Comparison of ENCODE assay signal across 27 cellular contexts in the genomic region with DNA sequence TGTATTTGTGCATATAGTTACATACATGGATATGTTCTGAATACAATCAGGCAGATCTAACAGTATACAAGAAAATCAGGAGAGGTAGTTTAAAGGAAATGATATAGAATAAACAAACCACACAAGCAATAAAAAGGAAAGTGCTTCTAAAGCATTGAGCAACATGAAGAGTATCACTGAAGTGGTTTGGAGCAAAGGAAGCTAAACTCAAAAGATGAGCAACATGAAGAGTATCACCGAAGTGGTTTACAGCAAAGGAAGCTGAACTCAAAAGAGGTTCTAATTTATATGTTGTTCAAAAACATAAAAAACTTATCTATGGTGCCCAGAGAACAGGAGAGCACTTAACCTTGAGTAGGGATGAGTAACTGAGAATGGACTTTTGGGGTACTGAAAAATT. TPM values are rescaled to one million over a fixed set of nuclear protein-coding genes. Genes with fewer than 3 reads are reported as not detected.
"Had no signal": no experiment of that assay in that cellular context is flagged by ENCODE, and none has a peak within 500 bp of the region (broad histone marks: within the 10 kb centered on the region; RNA-seq: fewer than 3 reads in every experiment).

No MANE protein-coding gene starts in this region.

- H3K4me1 ChIP-seq: gastrocnemius medialis, heart right ventricle, stomach had no signal

- H3K36me3 ChIP-seq: gastrocnemius medialis, heart right ventricle, spleen, stomach had no signal

- DNase-seq: effector memory CD4-positive, alpha-beta T cell; gastrocnemius medialis; heart right ventricle; hypothalamus; kidney glomerular epithelial cell; mammary epithelial cell; natural killer cell; posterior cingulate gyrus; spleen; stimulated activated CD4-positive, alpha-beta T cell treated with anti-CD3 and anti-CD28 coated beads, Interleukin-15, amount 100 ng/mL, for 24 hours; stimulated activated CD4-positive, alpha-beta T cell treated with anti-CD3 and anti-CD28 coated beads, Interleukin-1b, Interleukin-23, amount 100 ng/mL, for 48 hours; stimulated activated CD4-positive, alpha-beta T cell treated with anti-CD3 and anti-CD28 coated beads, Interleukin-4, amount 100 ng/mL, for 24 hours; stomach; substantia nigra; trophoblast cell had no signal

- H3K9me3 ChIP-seq: gastrocnemius medialis, heart right ventricle, spleen, stomach had no signal

- ATAC-seq: esophagus mucosa; gastrocnemius medialis; heart right ventricle; natural killer cell; sciatic nerve; stimulated activated memory B cell treated with anti-CD40 and anti-IgM and Interleukin-4, amounts not matched to agents 10 μg/mL and 1 μg/mL and 100 μg/mL, for 72 hours had no signal

- H3K27me3 ChIP-seq: gastrocnemius medialis, heart right ventricle, spleen, stomach had no signal

- H3K27ac ChIP-seq: gastrocnemius medialis, heart right ventricle, spleen, stomach had no signal

- H3K36me3 Mint-ChIP-seq: natural killer cell; stimulated activated memory B cell treated with anti-CD40 and anti-IgM and Interleukin-4, amounts not matched to agents 10 μg/mL and 1 μg/mL and 100 μg/mL, for 72 hours had no signal

- H3K9me3 Mint-ChIP-seq: natural killer cell; neural crest cell; stimulated activated memory B cell treated with anti-CD40 and anti-IgM and Interleukin-4, amounts not matched to agents 10 μg/mL and 1 μg/mL and 100 μg/mL, for 72 hours had no signal

- H3K4me1 Mint-ChIP-seq: natural killer cell, neural crest cell had no signal

- H3K27me3 Mint-ChIP-seq: stimulated activated memory B cell treated with anti-CD40 and anti-IgM and Interleukin-4, amounts not matched to agents 10 μg/mL and 1 μg/mL and 100 μg/mL, for 72 hours had no signal

- H3K4me3 Mint-ChIP-seq: natural killer cell; neural crest cell; stimulated activated memory B cell treated with anti-CD40 and anti-IgM and Interleukin-4, amounts not matched to agents 10 μg/mL and 1 μg/mL and 100 μg/mL, for 72 hours had no signal

- H3K27ac Mint-ChIP-seq: natural killer cell; stimulated activated memory B cell treated with anti-CD40 and anti-IgM and Interleukin-4, amounts not matched to agents 10 μg/mL and 1 μg/mL and 100 μg/mL, for 72 hours had no signal

- H3K4me3 ChIP-seq: gastrocnemius medialis, heart right ventricle, spleen, stomach had no signal

RNA-seq across cellular contexts. Expression of a gene that starts 29.1 kb away (rescaled TPM):
- total RNA-seq: esophagus mucosa, fibroblast of villous mesenchyme, gastrocnemius medialis, heart right ventricle, liver, mammary epithelial cell, mesenteric fat pad, mononuclear cell, natural killer cell, neural crest cell, osteocyte, pulmonary artery endothelial cell, sciatic nerve, skeletal muscle tissue, spleen, stomach, urinary bladder had no signal
- polyA plus RNA-seq: heart right ventricle, liver, mammary epithelial cell, stomach, urinary bladder had no signal
